Comparison of ENCODE assay signal across 39 cellular contexts in the genomic region with DNA sequence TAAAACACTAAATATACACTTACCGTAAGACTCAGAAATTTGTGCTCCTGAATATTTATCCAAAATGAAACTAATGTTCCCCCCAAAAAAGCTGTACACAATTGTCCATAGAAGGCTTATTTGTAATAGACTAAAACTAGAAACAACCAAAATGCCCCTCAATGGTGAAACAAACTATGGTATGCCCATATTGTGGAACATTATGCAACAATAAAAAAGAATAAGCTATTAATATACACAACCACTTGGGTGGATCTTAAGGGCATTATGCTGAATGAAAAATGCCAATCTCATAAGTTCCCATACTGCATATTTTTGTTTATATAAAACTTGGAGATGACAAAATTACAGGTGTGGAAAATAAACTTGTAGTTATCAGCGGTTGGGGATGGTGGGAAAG.
"Had no signal": no experiment of that assay in that cellular context is flagged by ENCODE, and none has a peak within 500 bp of the region (broad histone marks: within the 10 kb centered on the region; RNA-seq: fewer than 3 reads in every experiment).

No MANE protein-coding gene starts in this region.

- H3K4me3 ChIP-seq: ascending aorta, cardiac muscle cell had no signal

- H3K4me1 ChIP-seq: ascending aorta had no signal

- H3K9me3 Mint-ChIP-seq: activated CD4-positive, alpha-beta T cell treated with anti-CD3 and anti-CD28 coated beads, Interleukin-2, amount 10 ng/mL, durations not matched to agents 7 days and 5 days; activated naive CD4-positive, alpha-beta T cell treated with anti-CD3 and anti-CD28 coated beads for 36 hours; central memory CD8-positive, alpha-beta T cell had no signal

- H3K27me3 ChIP-seq: ascending aorta, cardiac muscle cell had no signal

- H3K27me3 Mint-ChIP-seq: activated CD4-positive, alpha-beta memory T cell treated with anti-CD3 and anti-CD28 coated beads, Interleukin-2, amount 10 ng/mL, durations not matched to agents 7 days and 5 days; activated CD4-positive, alpha-beta T cell treated with anti-CD3 and anti-CD28 coated beads for 36 hours; activated CD4-positive, alpha-beta T cell treated with anti-CD3 and anti-CD28 coated beads, Interleukin-2, amount 10 ng/mL, durations not matched to agents 7 days and 5 days; activated CD8-positive, alpha-beta memory T cell treated with anti-CD3 and anti-CD28 coated beads, Interleukin-2, amount 10 ng/mL, durations not matched to agents 7 days and 5 days; activated naive CD8-positive, alpha-beta T cell treated with anti-CD3 and anti-CD28 coated beads for 36 hours; activated T-cell treated with anti-CD3 and anti-CD28 coated beads, Interleukin-2, amount 50 U/mL, for 24 hours; activated T-helper 17 cell treated with anti-CD3 and anti-CD28 coated beads, Interleukin-2, amount 50 U/mL, for 72 hours; brain; central memory CD8-positive, alpha-beta T cell had no signal

- FAIRE-seq: bronchial epithelial cell, TTC549 had no signal

- ATAC-seq: activated CD4-positive, alpha-beta T cell treated with anti-CD3 and anti-CD28 coated beads for 36 hours; activated CD4-positive, CD25-positive, alpha-beta regulatory T cell treated with anti-CD3 and anti-CD28 coated beads, Interleukin-2, amount 50 U/mL, for 24 hours; activated CD8-positive, alpha-beta memory T cell treated with anti-CD3 and anti-CD28 coated beads, Interleukin-2, amount 10 ng/mL, durations not matched to agents 7 days and 5 days; activated CD8-positive, alpha-beta T cell treated with anti-CD3 and anti-CD28 coated beads, Interleukin-2, amount 10 ng/mL, durations not matched to agents 7 days and 5 days; activated naive CD4-positive, alpha-beta T cell treated with anti-CD3 and anti-CD28 coated beads, Interleukin-2, amount 50 U/mL, for 72 hours; activated T-helper 17 cell treated with anti-CD3 and anti-CD28 coated beads, Interleukin-2, amount 50 U/mL, for 72 hours had no signal

- H3K36me3 Mint-ChIP-seq: activated CD8-positive, alpha-beta memory T cell treated with anti-CD3 and anti-CD28 coated beads, Interleukin-2, amount 10 ng/mL, durations not matched to agents 7 days and 5 days; activated naive CD4-positive, alpha-beta T cell treated with anti-CD3 and anti-CD28 coated beads, Interleukin-2, amount 50 U/mL, for 72 hours; activated naive CD8-positive, alpha-beta T cell treated with anti-CD3 and anti-CD28 coated beads for 36 hours; brain had no signal

- DNase-seq: activated CD4-positive, alpha-beta memory T cell treated with anti-CD3 and anti-CD28 coated beads, Interleukin-2, amount 10 ng/mL, durations not matched to agents 7 days and 5 days; activated CD4-positive, alpha-beta T cell treated with anti-CD3 and anti-CD28 coated beads for 1 hour; activated CD4-positive, alpha-beta T cell treated with anti-CD3 and anti-CD28 coated beads for 36 hours; activated CD4-positive, alpha-beta T cell treated with anti-CD3 and anti-CD28 coated beads for 48 hours; activated CD4-positive, alpha-beta T cell treated with anti-CD3 and anti-CD28 coated beads, Interleukin-2, amount 10 ng/mL, durations not matched to agents 7 days and 5 days; activated CD4-positive, alpha-beta T cell treated with anti-CD3 and anti-CD28 coated beads, Interleukin-2, amount 50 U/mL, for 48 hours; activated CD4-positive, CD25-positive, alpha-beta regulatory T cell; activated CD8-positive, alpha-beta memory T cell treated with anti-CD3 and anti-CD28 coated beads for 24 hours; activated CD8-positive, alpha-beta memory T cell treated with anti-CD3 and anti-CD28 coated beads, Interleukin-2, amount 10 ng/mL, durations not matched to agents 7 days and 5 days; activated CD8-positive, alpha-beta memory T cell treated with anti-CD3 and anti-CD28 coated beads, Interleukin-2, amount 50 U/mL, for 48 hours; activated CD8-positive, alpha-beta T cell treated with anti-CD3 and anti-CD28 coated beads, Interleukin-2, amount 10 ng/mL, durations not matched to agents 7 days and 5 days; activated effector memory CD4-positive, alpha-beta T cell treated with anti-CD3 and anti-CD28 coated beads, Interleukin-2, amount 50 U/mL, for 16 hours; activated gamma-delta T cell treated with Interleukin-2 at 50 U/mL for 16 hours; activated naive CD4-positive, alpha-beta T cell; activated naive CD4-positive, alpha-beta T cell treated with anti-CD3 and anti-CD28 coated beads for 36 hours; activated naive CD4-positive, alpha-beta T cell treated with anti-CD3 and anti-CD28 coated beads, Interleukin-2, amount 50 U/mL, for 16 hours; activated naive CD8-positive, alpha-beta T cell treated with anti-CD3 and anti-CD28 coated beads for 36 hours; activated T-cell treated with anti-CD3 and anti-CD28 coated beads, Interleukin-2, amount 50 U/mL, for 24 hours; activated T-cell treated with anti-CD3 and anti-CD28 coated beads, Interleukin-2, amount 50 U/mL, for 48 hours; amygdala; anterior cingulate cortex; caudate nucleus; cerebellar nuclear complex; T-helper 1 cell; T-helper 2 cell; T-helper 9 cell had no signal

- H3K27ac Mint-ChIP-seq: activated CD4-positive, alpha-beta memory T cell treated with anti-CD3 and anti-CD28 coated beads, Interleukin-2, amount 10 ng/mL, durations not matched to agents 7 days and 5 days; activated CD4-positive, alpha-beta T cell treated with anti-CD3 and anti-CD28 coated beads for 36 hours; activated CD4-positive, alpha-beta T cell treated with anti-CD3 and anti-CD28 coated beads, Interleukin-2, amount 10 ng/mL, durations not matched to agents 7 days and 5 days; activated CD8-positive, alpha-beta memory T cell treated with anti-CD3 and anti-CD28 coated beads, Interleukin-2, amount 10 ng/mL, durations not matched to agents 7 days and 5 days; activated CD8-positive, alpha-beta T cell treated with anti-CD3 and anti-CD28 coated beads, Interleukin-2, amount 10 ng/mL, durations not matched to agents 7 days and 5 days; activated naive CD4-positive, alpha-beta T cell treated with anti-CD3 and anti-CD28 coated beads for 36 hours; activated naive CD4-positive, alpha-beta T cell treated with anti-CD3 and anti-CD28 coated beads, Interleukin-2, amount 50 U/mL, for 72 hours; activated naive CD8-positive, alpha-beta T cell treated with anti-CD3 and anti-CD28 coated beads for 36 hours; activated T-cell treated with anti-CD3 and anti-CD28 coated beads, Interleukin-2, amount 50 U/mL, for 24 hours; activated T-helper 1 cell treated with anti-CD3 and anti-CD28 coated beads, Interleukin-12 subunit alpha, Interleukin-12 subunit beta, Interleukin-2, Interleukin-4 antibody, amounts not matched to agents 30 ng/mL and 10 ng/mL and 1 ng/mL, durations not matched to agents 14 hours and 24 hours and 36 hours; activated T-helper 17 cell treated with anti-CD3 and anti-CD28 coated beads, Interleukin-2, amount 50 U/mL, for 72 hours; brain; T-helper 1 cell treated with Interleukin-12 subunit alpha and Interleukin-12 subunit beta and Interleukin-4 antibody, amounts not matched to agents 30 μg/mL and 1 μg/mL, for 36 hours; T-helper 2 cell treated with Interferon-gamma antibody and Interleukin-4, amounts not matched to agents 5 μg/mL and 100 μg/mL, for 36 hours had no signal

- H3K4me1 Mint-ChIP-seq: activated CD4-positive, alpha-beta memory T cell treated with anti-CD3 and anti-CD28 coated beads, Interleukin-2, amount 10 ng/mL, durations not matched to agents 7 days and 5 days; activated CD4-positive, alpha-beta T cell treated with anti-CD3 and anti-CD28 coated beads for 36 hours; activated CD4-positive, alpha-beta T cell treated with anti-CD3 and anti-CD28 coated beads, Interleukin-2, amount 10 ng/mL, durations not matched to agents 7 days and 5 days; activated CD8-positive, alpha-beta memory T cell treated with anti-CD3 and anti-CD28 coated beads, Interleukin-2, amount 10 ng/mL, durations not matched to agents 7 days and 5 days; activated naive CD8-positive, alpha-beta T cell treated with anti-CD3 and anti-CD28 coated beads for 36 hours; activated T-helper 17 cell treated with anti-CD3 and anti-CD28 coated beads, Interleukin-2, amount 50 U/mL, for 72 hours; central memory CD8-positive, alpha-beta T cell had no signal

- H3K36me3 ChIP-seq: ascending aorta, cardiac muscle cell had no signal

- H3K27ac ChIP-seq: ascending aorta, cardiac muscle cell, VCaP had no signal

- H3K4me3 Mint-ChIP-seq: activated CD4-positive, alpha-beta memory T cell treated with anti-CD3 and anti-CD28 coated beads, Interleukin-2, amount 10 ng/mL, durations not matched to agents 7 days and 5 days; activated CD4-positive, alpha-beta T cell treated with anti-CD3 and anti-CD28 coated beads for 36 hours; activated CD4-positive, alpha-beta T cell treated with anti-CD3 and anti-CD28 coated beads, Interleukin-2, amount 10 ng/mL, durations not matched to agents 7 days and 5 days; activated CD8-positive, alpha-beta memory T cell treated with anti-CD3 and anti-CD28 coated beads, Interleukin-2, amount 10 ng/mL, durations not matched to agents 7 days and 5 days; activated CD8-positive, alpha-beta T cell treated with anti-CD3 and anti-CD28 coated beads, Interleukin-2, amount 10 ng/mL, durations not matched to agents 7 days and 5 days; activated naive CD4-positive, alpha-beta T cell treated with anti-CD3 and anti-CD28 coated beads for 36 hours; activated naive CD8-positive, alpha-beta T cell treated with anti-CD3 and anti-CD28 coated beads for 36 hours; activated T-cell treated with anti-CD3 and anti-CD28 coated beads, Interleukin-2, amount 50 U/mL, for 24 hours; activated T-helper 1 cell treated with anti-CD3 and anti-CD28 coated beads, Interleukin-12 subunit alpha, Interleukin-12 subunit beta, Interleukin-2, Interleukin-4 antibody, amounts not matched to agents 30 ng/mL and 10 ng/mL and 1 ng/mL, durations not matched to agents 14 hours and 24 hours and 36 hours; activated T-helper 17 cell treated with anti-CD3 and anti-CD28 coated beads, Interleukin-2, amount 50 U/mL, for 72 hours; brain; central memory CD8-positive, alpha-beta T cell; T-helper 1 cell treated with Interleukin-12 subunit alpha and Interleukin-12 subunit beta and Interleukin-4 antibody, amounts not matched to agents 30 μg/mL and 1 μg/mL, for 36 hours; T-helper 2 cell treated with Interferon-gamma antibody and Interleukin-4, amounts not matched to agents 5 μg/mL and 100 μg/mL, for 36 hours had no signal
